ENCODE assay signal across 1 cellular context in genomic region chr12:6618483-6618882, GRCh38.
TF ChIP-seq lines count a peak whose summit lies in the region.

No MANE protein-coding gene starts in this region.

TF ChIP-seq in endothelial cell of umbilical vein, 7 proteins besides CTCF, POLR2A, EP300 and RAD21:
- TF ChIP-seq MYC (IDR thresholded peaks at IDR 0.05; ENCODE audit: low read depth, low read length) (no peak), EZH2 (IDR thresholded peaks at IDR 0.05; ENCODE audit: borderline replicate concordance, low read depth, low read length, severe bottlenecking) (peak; percentile 31)
